Comparison of ENCODE assay signal across 11 cellular contexts in the genomic region with DNA sequence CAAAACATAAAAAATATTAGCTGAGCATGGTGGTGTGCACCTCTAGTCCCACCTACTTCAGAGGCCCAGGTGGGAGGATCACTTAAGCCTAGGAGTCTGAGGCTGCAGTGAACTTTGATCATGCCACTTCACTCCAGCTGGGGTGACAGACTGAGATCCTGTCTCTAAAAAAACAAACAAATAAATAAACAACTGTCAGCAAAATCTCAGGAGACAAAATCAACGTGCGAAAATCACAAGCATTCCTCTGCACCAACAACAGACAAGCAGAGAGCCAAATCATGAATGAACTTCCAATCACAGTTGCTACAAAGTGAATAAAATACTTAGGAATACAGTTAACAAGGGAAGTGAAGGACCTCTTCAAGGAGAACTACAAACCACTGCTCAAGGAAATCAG. TPM values are rescaled to one million over a fixed set of nuclear protein-coding genes. Genes with fewer than 3 reads are reported as not detected.
"Had no signal": no experiment of that assay in that cellular context is flagged by ENCODE, and none has a peak within 500 bp of the region (broad histone marks: within the 10 kb centered on the region; RNA-seq: fewer than 3 reads in every experiment).

No MANE protein-coding gene starts in this region.

- H3K4me1 ChIP-seq: HAP-1 had no signal

- H3K9ac ChIP-seq: GM23248 had no signal

- H3K36me3 ChIP-seq: HAP-1 had no signal

- H3K4me3 ChIP-seq: GM23248, GM23338, HAP-1 had no signal

- ATAC-seq: GM23338, HCT116 had no signal

- H3K27ac ChIP-seq: GM23248 had no signal

- DNase-seq: GM23248, GOT3, H7, H9, HCEC 1CT, HFFc6 had no signal

- FAIRE-seq: H1, H54 had no signal

- H2AFZ ChIP-seq: GM23248, GM23338 had no signal

- H3K9me3 ChIP-seq: HAP-1 had no signal

- H3K4me2 ChIP-seq: GM23338 had no signal

RNA-seq across cellular contexts. Expression of a gene that starts 58.8 kb away (rescaled TPM):
- total RNA-seq: GM23338, H1 had no signal
- polyA plus RNA-seq: GM23248, GM23338, H1 had no signal
